Comparison of ENCODE assay signal across 15 cellular contexts in the genomic region with DNA sequence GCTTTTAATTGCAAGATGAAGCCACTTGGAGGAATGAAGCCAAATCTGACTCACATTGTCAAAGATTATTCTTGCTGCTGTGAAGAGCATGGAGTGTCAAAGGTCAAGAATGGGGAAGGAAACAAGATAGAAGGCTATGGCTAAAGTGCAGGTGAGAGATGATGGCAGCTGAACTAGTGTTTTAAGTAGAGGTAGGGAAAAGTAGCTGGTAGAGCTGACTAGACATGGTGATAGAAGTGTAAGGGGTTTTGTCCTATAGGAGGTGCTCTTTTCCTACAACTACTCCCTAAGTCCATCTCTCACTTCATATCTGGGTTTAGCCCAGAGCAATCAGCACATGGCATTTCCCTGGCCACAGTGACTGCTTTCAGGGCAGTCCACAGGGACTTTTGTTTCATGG. TPM values are rescaled to one million over a fixed set of nuclear protein-coding genes. Genes with fewer than 3 reads are reported as not detected.
DNase-seq lines count a peak whose midpoint lies in the region; ATAC-seq, FAIRE-seq and TF ChIP-seq lines count a peak whose summit lies in the region.
"Had no signal": no experiment of that assay in that cellular context is flagged by ENCODE, and none has a peak within 500 bp of the region (broad histone marks: within the 10 kb centered on the region; RNA-seq: fewer than 3 reads in every experiment).

No MANE protein-coding gene starts in this region.

- H3K4me2 ChIP-seq in HepG2 (ENCODE audit: low read depth, low read length) (no peak overlapping the region), smooth muscle cell (no peak overlapping the region)

- H3K27ac ChIP-seq in HEK293 (ENCODE audit: extremely low read depth, low read depth, low read length), result no peak overlapping the region
- no peak overlapping the region for H3K27ac ChIP-seq in HepG2 (ENCODE audit: extremely low read length, insufficient read depth, low read length)
- no peak overlapping the region for H3K27ac ChIP-seq in smooth muscle cell (ENCODE audit: low read depth)
- H3K27ac ChIP-seq: dorsolateral prefrontal cortex, SK-N-MC had no signal

- H4K20me1 ChIP-seq in HepG2 (ENCODE audit: insufficient read depth, low read length) (no peaks in the 10 kb centered on the region), smooth muscle cell (ENCODE audit: low read depth) (no peaks in the 10 kb centered on the region)

- TF ChIP-seq CTCF in HEK293 (tag by site-specific recombination; IDR thresholded peaks at IDR 0.05) (no peak), WTC11 (IDR thresholded peaks at IDR 0.05) (peak; percentile 22; the same call in 1 of the 2 replicates), HepG2 (CRISPR knock-in tag; IDR thresholded peaks at IDR 0.05) (peak; percentile 20; the same call in 1 of the 2 replicates), smooth muscle cell (IDR thresholded peaks at IDR 0.05; ENCODE audit: borderline replicate concordance, insufficient read depth, poor library complexity, severe bottlenecking) (no peak)

- no peak for DNase-seq in activated CD4-positive, alpha-beta T cell treated with anti-CD3 and anti-CD28 coated beads, Interleukin-2, amount 10 ng/mL, durations not matched to agents 24 days and 14 days
- no peak for DNase-seq in activated CD4-positive, alpha-beta T cell treated with anti-CD3 and anti-CD28 coated beads, Interleukin-2, amount 10 ng/mL, durations not matched to agents 7 days and 5 days
- DNase-seq in WTC11 (ENCODE audit: low spot score) (no peak), HepG2 (ENCODE audit: low spot score) (no peak), smooth muscle cell (lab: John Stamatoyannopoulos, UW; ENCODE audit: unreplicated experiment) (no peak), NCI-H1105 treated with DMSO at 0.1 percent for 48 hours (lab: John Stamatoyannopoulos, UW) (no peak)
- DNase-seq in stimulated activated CD4-positive, alpha-beta T cell treated with anti-CD3 and anti-CD28 coated beads, Interleukin-1b, Interleukin-23, amount 100 ng/mL, for 48 hours, result no peak
- DNase-seq: dorsolateral prefrontal cortex; naive thymus-derived CD4-positive, alpha-beta T cell; NCI-H146; NCI-H345 had no signal

- no peak overlapping the region for H3K4me3 ChIP-seq in HEK293 (ENCODE audit: low read depth, low read length)
- no peak overlapping the region for H3K4me3 ChIP-seq in HepG2 (replicated peaks in 1 of 3; ENCODE audit: insufficient read depth in 1 of 3, low read depth in 2 of 3, low read length in 3 of 3)
- no peak overlapping the region for H3K4me3 ChIP-seq in smooth muscle cell
- H3K4me3 ChIP-seq: dorsolateral prefrontal cortex, SK-N-MC had no signal

- no peak for FAIRE-seq in HepG2 (lab: Jason Lieb, UNC)
- FAIRE-seq: urothelium cell line had no signal

- H3K4me1 ChIP-seq in HEK293 (ENCODE audit: control insufficient read depth, insufficient read depth, low read length), result no peaks in the 10 kb centered on the region
- H3K4me1 ChIP-seq in HepG2 (ENCODE audit: insufficient read depth, low read length), result no peaks in the 10 kb centered on the region
- no peaks in the 10 kb centered on the region for H3K4me1 ChIP-seq in smooth muscle cell (ENCODE audit: low read depth)

- H3K9me3 ChIP-seq in HEK293 (ENCODE audit: control insufficient read depth, insufficient read depth, low read depth, low read length) (no peaks in the 10 kb centered on the region), HepG2 (ENCODE audit: low read length) (no peaks in the 10 kb centered on the region), smooth muscle cell (replicated peaks; ENCODE audit: low read depth) (no peaks in the 10 kb centered on the region)

- peak overlapping the region; percentile 2 for H3K27ac Mint-ChIP-seq in activated CD4-positive, alpha-beta T cell treated with anti-CD3 and anti-CD28 coated beads, Interleukin-2, amount 10 ng/mL, durations not matched to agents 24 days and 14 days
- no peak overlapping the region for H3K27ac Mint-ChIP-seq in activated CD4-positive, alpha-beta T cell treated with anti-CD3 and anti-CD28 coated beads, Interleukin-2, amount 10 ng/mL, durations not matched to agents 7 days and 5 days
- peak overlapping the region; percentile 38; the same call in 1 of the 2 replicates for H3K27ac Mint-ChIP-seq in WTC11
- H3K27ac Mint-ChIP-seq: naive thymus-derived CD4-positive, alpha-beta T cell; progenitor cell of endocrine pancreas had no signal

- H3K27me3 Mint-ChIP-seq in activated CD4-positive, alpha-beta T cell treated with anti-CD3 and anti-CD28 coated beads, Interleukin-2, amount 10 ng/mL, durations not matched to agents 24 days and 14 days, result no peaks in the 10 kb centered on the region
- H3K27me3 Mint-ChIP-seq in activated CD4-positive, alpha-beta T cell treated with anti-CD3 and anti-CD28 coated beads, Interleukin-2, amount 10 ng/mL, durations not matched to agents 7 days and 5 days, result no peaks in the 10 kb centered on the region
- no peaks in the 10 kb centered on the region for H3K27me3 Mint-ChIP-seq in WTC11 (ENCODE audit: low read depth)
- H3K27me3 Mint-ChIP-seq: naive thymus-derived CD4-positive, alpha-beta T cell; progenitor cell of endocrine pancreas had no signal

- no peak for TF ChIP-seq RAD21 in HepG2 (CRISPR knock-in tag; IDR thresholded peaks at IDR 0.05)

- TF ChIP-seq EP300 in HepG2 (IDR thresholded peaks at IDR 0.05; ENCODE audit: low read depth in 2 of 2, low read length in 2 of 2), result no peak
- TF ChIP-seq EP300 in HepG2 (CRISPR knock-in tag; IDR thresholded peaks at IDR 0.05; ENCODE audit: borderline replicate concordance), result no peak

- ATAC-seq in WTC11 (peak; percentile 87), HepG2 (no peak)
- ATAC-seq: naive thymus-derived CD4-positive, alpha-beta T cell had no signal

- H3K4me3 Mint-ChIP-seq in activated CD4-positive, alpha-beta T cell treated with anti-CD3 and anti-CD28 coated beads, Interleukin-2, amount 10 ng/mL, durations not matched to agents 24 days and 14 days, result no peak overlapping the region
- H3K4me3 Mint-ChIP-seq in activated CD4-positive, alpha-beta T cell treated with anti-CD3 and anti-CD28 coated beads, Interleukin-2, amount 10 ng/mL, durations not matched to agents 7 days and 5 days, result no peak overlapping the region
- no peak overlapping the region for H3K4me3 Mint-ChIP-seq in WTC11
- H3K4me3 Mint-ChIP-seq: naive thymus-derived CD4-positive, alpha-beta T cell had no signal

- H2AFZ ChIP-seq in HepG2 (ENCODE audit: low read length), result no peak overlapping the region
- H2AFZ ChIP-seq in smooth muscle cell (ENCODE audit: low read depth), result no peak overlapping the region

- H3K27me3 ChIP-seq in HepG2 (ENCODE audit: control insufficient read depth in 1 of 2, insufficient read depth in 2 of 2, low read length in 2 of 2), result no peaks in the 10 kb centered on the region
- no peaks in the 10 kb centered on the region for H3K27me3 ChIP-seq in smooth muscle cell (ENCODE audit: low read depth)
- H3K27me3 ChIP-seq: dorsolateral prefrontal cortex had no signal

- H3K9me3 Mint-ChIP-seq in activated CD4-positive, alpha-beta T cell treated with anti-CD3 and anti-CD28 coated beads, Interleukin-2, amount 10 ng/mL, durations not matched to agents 24 days and 14 days, result no peaks in the 10 kb centered on the region
- H3K9me3 Mint-ChIP-seq in activated CD4-positive, alpha-beta T cell treated with anti-CD3 and anti-CD28 coated beads, Interleukin-2, amount 10 ng/mL, durations not matched to agents 7 days and 5 days, result no peaks in the 10 kb centered on the region
- no peaks in the 10 kb centered on the region for H3K9me3 Mint-ChIP-seq in WTC11

- intact Hi-C loops in activated CD4-positive, alpha-beta T cell treated with anti-CD3 and anti-CD28 coated beads, Interleukin-2, amount 10 ng/mL, durations not matched to agents 24 days and 14 days (cut with micrococcal nuclease), result no loop called here
- intact Hi-C loops in HepG2 (cut with micrococcal nuclease; ENCODE audit: unreplicated experiment), result no loop called here

- H3K36me3 Mint-ChIP-seq in activated CD4-positive, alpha-beta T cell treated with anti-CD3 and anti-CD28 coated beads, Interleukin-2, amount 10 ng/mL, durations not matched to agents 24 days and 14 days (ENCODE audit: low read depth), result peaks cover 39% of the 10 kb centered on the region
- H3K36me3 Mint-ChIP-seq in activated CD4-positive, alpha-beta T cell treated with anti-CD3 and anti-CD28 coated beads, Interleukin-2, amount 10 ng/mL, durations not matched to agents 7 days and 5 days (ENCODE audit: low read depth), result peaks cover 49% of the 10 kb centered on the region
- H3K36me3 Mint-ChIP-seq in WTC11, result peaks cover 40% of the 10 kb centered on the region

- H3K79me2 ChIP-seq in HepG2 (ENCODE audit: insufficient read depth, low read length) (no peaks in the 10 kb centered on the region), smooth muscle cell (ENCODE audit: low read depth) (no peaks in the 10 kb centered on the region)

- no peak for TF ChIP-seq POLR2A in HepG2 (IDR thresholded peaks at IDR 0.05; ENCODE audit: insufficient read depth in 1 of 2, low read depth in 2 of 2, low read length in 2 of 2)

- CTCF ChIA-PET in activated CD4-positive, alpha-beta T cell treated with anti-CD3 and anti-CD28 coated beads, Interleukin-2, amount 10 ng/mL, durations not matched to agents 7 days and 5 days (lab: Charles Lee), result interaction anchor here (0.7 kb wide), 1 partner anchor 20 kb away, joined by 3 read pairs; no protein-coding TSS in a partner anchor
- CTCF ChIA-PET in HEK293 (lab: Yijun Ruan, JAX) (interaction anchor here (1.4 to 4.7 kb wide), 9 partner anchors 12 to 390 kb away, joined by 3 to 31 read pairs (median 9); a partner anchor contains a TSS), WTC11 (lab: Charles Lee) (interaction anchor here (0.6 to 3.4 kb wide), 12 partner anchors 12 to 314 kb away, joined by 3 to 16 read pairs (median 5); a partner anchor contains a TSS), HepG2 (lab: Yijun Ruan, JAX; ENCODE audit: low intra/inter-chr PET ratio, low total read pairs) (no interaction called here)

- H3K4me1 Mint-ChIP-seq in activated CD4-positive, alpha-beta T cell treated with anti-CD3 and anti-CD28 coated beads, Interleukin-2, amount 10 ng/mL, durations not matched to agents 24 days and 14 days, result peaks cover 4% of the 10 kb centered on the region
- H3K4me1 Mint-ChIP-seq in activated CD4-positive, alpha-beta T cell treated with anti-CD3 and anti-CD28 coated beads, Interleukin-2, amount 10 ng/mL, durations not matched to agents 7 days and 5 days, result no peaks in the 10 kb centered on the region
- no peaks in the 10 kb centered on the region for H3K4me1 Mint-ChIP-seq in WTC11
- H3K4me1 Mint-ChIP-seq: naive thymus-derived CD4-positive, alpha-beta T cell had no signal

- H3K9ac ChIP-seq in HepG2 (ENCODE audit: insufficient read depth, low read depth, low read length) (no peak overlapping the region), smooth muscle cell (ENCODE audit: low read depth) (no peak overlapping the region)

- BruUV-seq in HepG2 (replicated peaks; lab: Mats Ljungman, UMichigan), result no TSS peak

- in situ Hi-C loops in HepG2 (cut with HindIII; ENCODE audit: extremely low pct_ligation_motif_present, low pct_unique_long_range_greater_than_20kb), result no loop called here

- H3K36me3 ChIP-seq in HEK293 (ENCODE audit: control insufficient read depth in 2 of 2, insufficient read depth in 1 of 2, low read length in 2 of 2), result peaks cover 29 to 62% of the 10 kb centered on the region in 2 experiments
- H3K36me3 ChIP-seq in HepG2 (replicated peaks in 1 of 2; ENCODE audit: control insufficient read depth in 1 of 2, insufficient read depth in 2 of 2, low read length in 2 of 2), result peaks cover 5 to 33% of the 10 kb centered on the region in 2 experiments
- H3K36me3 ChIP-seq in smooth muscle cell (ENCODE audit: low read depth), result no peaks in the 10 kb centered on the region

- POLR2A ChIA-PET in activated CD4-positive, alpha-beta T cell treated with anti-CD3 and anti-CD28 coated beads, Interleukin-2, amount 10 ng/mL, durations not matched to agents 7 days and 5 days (lab: Charles Lee), result no interaction called here
- POLR2A ChIA-PET in HEK293 (lab: Yijun Ruan, JAX) (interaction anchor here (2.5 kb wide), 1 partner anchor 12 kb away, joined by 10 read pairs; a partner anchor contains a TSS), WTC11 (lab: Charles Lee) (no interaction called here), HepG2 (lab: Yijun Ruan, JAX) (no interaction called here)

- no peaks in the 10 kb centered on the region for H3F3A ChIP-seq in smooth muscle cell (ENCODE audit: low read depth)

RNA-seq across cellular contexts. Expression of a gene that starts 11.8 kb away (rescaled TPM):
- total RNA-seq in activated CD4-positive, alpha-beta T cell treated with anti-CD3 and anti-CD28 coated beads, Interleukin-2, amount 10 ng/mL, durations not matched to agents 24 days and 14 days, result 92.4 and 109 TPM in 2 replicates
- total RNA-seq in activated CD4-positive, alpha-beta T cell treated with anti-CD3 and anti-CD28 coated beads, Interleukin-2, amount 10 ng/mL, durations not matched to agents 7 days and 5 days, result 10 to 100 TPM; 68.3 to 80.3 TPM
- total RNA-seq in WTC11 (2021), result 43.9 to 51.6 TPM (median 49.8 TPM) in 3 replicates
- 95.2 and 130 TPM in 2 replicates for total RNA-seq in HepG2 (2016; rRNA removed; fragmentation: Illumina TruSeq; extraction: Trizol)
- 21.5 and 22.7 TPM in 2 replicates for total RNA-seq in HepG2 (2016; cell fraction: cytosol; rRNA removed; fragmentation: Illumina TruSeq; extraction: Trizol; ENCODE audit: low read depth)
- 93.0 and 140 TPM in 2 replicates for total RNA-seq in HepG2 (2016; cell fraction: insoluble cytoplasmic fraction; rRNA removed; fragmentation: Illumina TruSeq; extraction: Trizol)
- total RNA-seq in HepG2 (2016; cell fraction: membrane; rRNA removed; fragmentation: Illumina TruSeq; extraction: Trizol), result 21.2 and 24.3 TPM in 2 replicates
- total RNA-seq in HepG2 (2016; cell fraction: nucleus; rRNA removed; fragmentation: Illumina TruSeq; extraction: Trizol), result 34.3 and 34.5 TPM in 2 replicates
- 58.9 and 80.8 TPM in 2 replicates for polyA plus RNA-seq in HepG2 (2011; rRNA removed)
- 53.2 and 54.1 TPM in 2 replicates for polyA plus RNA-seq in HepG2 (2011; cell fraction: cytosol; rRNA removed)
- polyA plus RNA-seq in HepG2 (2011; cell fraction: nucleus; rRNA removed), result 16.3 and 20.2 TPM in 2 replicates
- polyA plus RNA-seq in HepG2 (2012), result 20.4 and 35.6 TPM in 2 replicates
- 9.6 and 10.6 TPM in 2 replicates for polyA plus RNA-seq in HepG2 (2016; cell fraction: cytosol; fragmentation: Illumina TruSeq; extraction: Trizol; ENCODE audit: low read depth)
- 120 and 134 TPM in 2 replicates for polyA plus RNA-seq in HepG2 (2016; cell fraction: insoluble cytoplasmic fraction; fragmentation: Illumina TruSeq; extraction: Trizol; ENCODE audit: low read depth)
- polyA plus RNA-seq in HepG2 (2016; cell fraction: membrane; fragmentation: Illumina TruSeq; extraction: Trizol; ENCODE audit: low read depth), result 12.6 and 12.8 TPM in 2 replicates
- polyA plus RNA-seq in HepG2 (2016; cell fraction: nucleus; fragmentation: Illumina TruSeq; extraction: Trizol; ENCODE audit: insufficient read depth, low read depth), result 45.5 and 48.6 TPM in 2 replicates
- polyA minus RNA-seq in HepG2 (2011; rRNA and poly(A)+ RNA removed; ENCODE audit: low replicate concordance), result 39.5 and 179 TPM in 2 replicates
- 18.0 and 21.6 TPM in 2 replicates for polyA minus RNA-seq in HepG2 (2011; cell fraction: cytosol; rRNA and poly(A)+ RNA removed)
- polyA minus RNA-seq in HepG2 (2011; cell fraction: nucleus; rRNA and poly(A)+ RNA removed), result 13.1 and 18.2 TPM in 2 replicates
- 17.9 and 26.2 TPM in 2 replicates for total RNA-seq in smooth muscle cell
- polyA plus RNA-seq in smooth muscle cell, result 20.7 and 21.0 TPM in 2 replicates

RNA-seq across cellular contexts. Expression of a gene that starts 18.6 kb away (rescaled TPM):
- 14.2 and 14.8 TPM in 2 replicates for total RNA-seq in activated CD4-positive, alpha-beta T cell treated with anti-CD3 and anti-CD28 coated beads, Interleukin-2, amount 10 ng/mL, durations not matched to agents 24 days and 14 days
- total RNA-seq in activated CD4-positive, alpha-beta T cell treated with anti-CD3 and anti-CD28 coated beads, Interleukin-2, amount 10 ng/mL, durations not matched to agents 7 days and 5 days, result 10 to 100 TPM; 20.2 to 25.0 TPM
- total RNA-seq in WTC11 (2021) (19.2 to 22.6 TPM (median 19.8 TPM) in 3 replicates), HepG2 (2016; rRNA removed; fragmentation: Illumina TruSeq; extraction: Trizol) (5.0 and 12.0 TPM in 2 replicates), smooth muscle cell (6.7 and 22.3 TPM in 2 replicates)
- total RNA-seq in HepG2 (2016; cell fraction: cytosol; rRNA removed; fragmentation: Illumina TruSeq; extraction: Trizol; ENCODE audit: low read depth), result 7.8 and 10.3 TPM in 2 replicates
- total RNA-seq in HepG2 (2016; cell fraction: insoluble cytoplasmic fraction; rRNA removed; fragmentation: Illumina TruSeq; extraction: Trizol), result 3.1 and 9.8 TPM in 2 replicates
- total RNA-seq in HepG2 (2016; cell fraction: membrane; rRNA removed; fragmentation: Illumina TruSeq; extraction: Trizol), result 7.6 and 7.9 TPM in 2 replicates
- 28.2 and 41.8 TPM in 2 replicates for total RNA-seq in HepG2 (2016; cell fraction: nucleus; rRNA removed; fragmentation: Illumina TruSeq; extraction: Trizol)
- polyA plus RNA-seq in HepG2 (2011; rRNA removed) (12.0 and 13.6 TPM in 2 replicates), smooth muscle cell (2.8 and 7.7 TPM in 2 replicates)
- 4.7 and 6.2 TPM in 2 replicates for polyA plus RNA-seq in HepG2 (2011; cell fraction: cytosol; rRNA removed)
- 46.0 and 60.3 TPM in 2 replicates for polyA plus RNA-seq in HepG2 (2011; cell fraction: nucleus; rRNA removed)
- polyA plus RNA-seq in HepG2 (2012), result 2.4 and 3.9 TPM in 2 replicates
- polyA plus RNA-seq in HepG2 (2016; cell fraction: cytosol; fragmentation: Illumina TruSeq; extraction: Trizol; ENCODE audit: low read depth), result 0.12 and 0.15 TPM in 2 replicates
- 1.2 and 2.0 TPM in 2 replicates for polyA plus RNA-seq in HepG2 (2016; cell fraction: insoluble cytoplasmic fraction; fragmentation: Illumina TruSeq; extraction: Trizol; ENCODE audit: low read depth)
- 0.31 and 0.49 TPM in 2 replicates for polyA plus RNA-seq in HepG2 (2016; cell fraction: membrane; fragmentation: Illumina TruSeq; extraction: Trizol; ENCODE audit: low read depth)
- 9.7 and 12.2 TPM in 2 replicates for polyA plus RNA-seq in HepG2 (2016; cell fraction: nucleus; fragmentation: Illumina TruSeq; extraction: Trizol; ENCODE audit: insufficient read depth, low read depth)
- polyA minus RNA-seq in HepG2 (2011; rRNA and poly(A)+ RNA removed; ENCODE audit: low replicate concordance), result 84.7 and 179 TPM in 2 replicates
- polyA minus RNA-seq in HepG2 (2011; cell fraction: cytosol; rRNA and poly(A)+ RNA removed), result 4.5 and 9.7 TPM in 2 replicates
- polyA minus RNA-seq in HepG2 (2011; cell fraction: nucleus; rRNA and poly(A)+ RNA removed), result 97.5 and 109 TPM in 2 replicates

Comparison
In these comparisons a context has a peak if more than half of its experiments do, and no peak if none do; other contexts are left out.
1. CTCF ChIP-seq: peak in WTC11 (single experiment) and HepG2 (single experiment); none in HEK293 (single experiment) and smooth muscle cell (single experiment).